In genomic region chr6:74091133-74091793, GRCh38 we compare ENCODE assay signal across 9 cellular contexts.
DNase-seq lines count a peak whose midpoint lies in the region; ATAC-seq and TF ChIP-seq lines count a peak whose summit lies in the region.
"Had no signal": no experiment of that assay in that cellular context is flagged by ENCODE, and none has a peak within 500 bp of the region (broad histone marks: within the 10 kb centered on the region; RNA-seq: fewer than 3 reads in every experiment).

No MANE protein-coding gene starts in this region.

- ATAC-seq in HG02678 (IDR thresholded peaks at IDR 0.05; ENCODE audit: unreplicated experiment) = peak; percentile 60
- ATAC-seq in GM21576 (IDR thresholded peaks at IDR 0.05; ENCODE audit: unreplicated experiment) = no peak

- no peaks in the 10 kb centered on the region for H3K27me3 Mint-ChIP-seq in chondrocyte (ENCODE audit: low read depth)

- no peaks in the 10 kb centered on the region for H3K36me3 Mint-ChIP-seq in chondrocyte (ENCODE audit: low read depth)
- H3K36me3 Mint-ChIP-seq: CD4-positive, alpha-beta memory T cell had no signal

- H3K4me1 Mint-ChIP-seq in chondrocyte (ENCODE audit: low read depth) = peaks cover 20% of the 10 kb centered on the region
- H3K4me1 Mint-ChIP-seq: CD4-positive, alpha-beta memory T cell had no signal

- TF ChIP-seq CTCF in chondrocyte (IDR thresholded peaks at IDR 0.05) = peak; percentile 95

- H3K9me3 Mint-ChIP-seq in chondrocyte (ENCODE audit: low read depth) = peaks cover 4% of the 10 kb centered on the region

- DNase-seq in NCI-H2081 (lab: John Stamatoyannopoulos, UW) (peak; percentile 34), NCI-H2081 treated with DMSO at 0.1 percent for 48 hours (lab: John Stamatoyannopoulos, UW) (no peak), NCI-H460 (ENCODE audit: extremely low read depth, low read depth) (peak; percentile 29), chondrocyte (ENCODE audit: low spot score) (no peak), lung microvascular endothelial cell (ENCODE audit: low read depth in 2 of 2) (peak; percentile 57 to 86)
- no peak for DNase-seq in stimulated activated CD4-positive, alpha-beta T cell treated with anti-CD3 and anti-CD28 coated beads, Interleukin-15, amount 100 ng/mL, for 24 hours

- H3K27ac Mint-ChIP-seq in chondrocyte (ENCODE audit: unreplicated experiment) = no peak overlapping the region
- H3K27ac Mint-ChIP-seq: CD4-positive, alpha-beta memory T cell had no signal

- H3K4me3 Mint-ChIP-seq in chondrocyte (ENCODE audit: unreplicated experiment) = no peak overlapping the region
- H3K4me3 Mint-ChIP-seq: CD4-positive, alpha-beta memory T cell had no signal

Comparison
In these comparisons a context has a peak if more than half of its experiments do, and no peak if none do; other contexts are left out.
1. DNase-seq: peak in NCI-H2081 (2 of 2), NCI-H460 (single experiment) and lung microvascular endothelial cell (2 of 2); none in NCI-H2081 treated with DMSO at 0.1 percent for 48 hours (single experiment), chondrocyte (single experiment) and stimulated activated CD4-positive, alpha-beta T cell treated with anti-CD3 and anti-CD28 coated beads, Interleukin-15, amount 100 ng/mL, for 24 hours (single experiment).